Comparison of ENCODE assay signal across 1 cellular context in genomic region chr16:11239644-11240632, GRCh38.
TF ChIP-seq lines count a peak whose summit lies in the region.

No MANE protein-coding gene starts in this region.

TF ChIP-seq in K562, 482 proteins besides CTCF, POLR2A, EP300 and RAD21 (continues in another document):
- TF ChIP-seq TEAD2 (tag; IDR thresholded peaks at IDR 0.05) (no peak), ZNF707 (CRISPR knock-in tag; conservative IDR thresholded peaks at IDR 0.05) (no peak), BACH1 (tag; IDR thresholded peaks at IDR 0.05) (no peak), ETS2 (tag; IDR thresholded peaks at IDR 0.05; ENCODE audit: borderline replicate concordance, poor library complexity, severe bottlenecking) (no peak), SMARCA5 (IDR thresholded peaks at IDR 0.05) (peak; percentile 68; the same call in 1 of the 2 replicates), NELFE (IDR thresholded peaks at IDR 0.05; ENCODE audit: insufficient read depth, insufficient read length) (no peak), TEAD4 (IDR thresholded peaks at IDR 0.05; ENCODE audit: low read length) (no peak), TEAD4 (CRISPR knock-in tag; IDR thresholded peaks at IDR 0.05; ENCODE audit: borderline replicate concordance) (no peak), HOMEZ (CRISPR knock-in tag; IDR thresholded peaks at IDR 0.05) (no peak), CREBBP (IDR thresholded peaks at IDR 0.05; ENCODE audit: low read depth, low read length) (no peak), DLX4 (CRISPR knock-in tag; IDR thresholded peaks at IDR 0.05) (no peak), RBM34 (IDR thresholded peaks at IDR 0.05; ENCODE audit: borderline replicate concordance, insufficient read depth, low read length) (no peak), SRSF1 (IDR thresholded peaks at IDR 0.05; ENCODE audit: low read depth, low read length) (no peak), RBM15 (IDR thresholded peaks at IDR 0.05; ENCODE audit: insufficient read depth, low read length) (no peak), PTRF (tag; IDR thresholded peaks at IDR 0.05) (no peak), ZNF121 (CRISPR knock-in tag; conservative IDR thresholded peaks at IDR 0.05) (peak; percentile 80), ZBTB1 (CRISPR knock-in tag; IDR thresholded peaks at IDR 0.05; ENCODE audit: borderline replicate concordance, low read depth) (no peak), THRAP3 (IDR thresholded peaks at IDR 0.05; ENCODE audit: borderline replicate concordance) (no peak), ETV5 (CRISPR knock-in tag; IDR thresholded peaks at IDR 0.05; ENCODE audit: low read depth) (no peak), NFATC3 (IDR thresholded peaks at IDR 0.05) (no peak), HMG20A (CRISPR knock-in tag; conservative IDR thresholded peaks at IDR 0.05) (no peak), AFF4 (CRISPR knock-in tag; IDR thresholded peaks at IDR 0.05) (no peak), GATA2 (CRISPR knock-in tag; IDR thresholded peaks at IDR 0.05) (no peak), NR4A1 (CRISPR knock-in tag; IDR thresholded peaks at IDR 0.05) (no peak), NR4A1 (tag; IDR thresholded peaks at IDR 0.05) (no peak), MAFG (tag; conservative IDR thresholded peaks at IDR 0.05) (no peak), XRCC3 (IDR thresholded peaks at IDR 0.05) (no peak), HMBOX1 (IDR thresholded peaks at IDR 0.05) (no peak), MLLT1 (IDR thresholded peaks at IDR 0.05) (no peak), CHD2 (IDR thresholded peaks at IDR 0.05; ENCODE audit: low read depth, low read length) (no peak), MED1 (CRISPR knock-in tag; IDR thresholded peaks at IDR 0.05; ENCODE audit: borderline replicate concordance) (no peak), CHD4 (IDR thresholded peaks at IDR 0.05; ENCODE audit: insufficient read depth, insufficient replicate concordance, low read depth, low read length, poor library complexity, severe bottlenecking) (peak; percentile 43), PHF21A (IDR thresholded peaks at IDR 0.05; ENCODE audit: borderline replicate concordance, low read depth) (no peak), CEBPB (tag; IDR thresholded peaks at IDR 0.05) (0 out of 2 replicates have a peak, but pooled peaks have one; percentile 12), FOSL1 (tag; conservative IDR thresholded peaks at IDR 0.05) (no peak), POLR2H (tag; IDR thresholded peaks at IDR 0.05; ENCODE audit: low read depth) (no peak), HMGN3 (IDR thresholded peaks at IDR 0.05; ENCODE audit: borderline replicate concordance, extremely low read depth, insufficient read length, low read depth, low read length) (no peak), RAD51 (IDR thresholded peaks at IDR 0.05; ENCODE audit: borderline replicate concordance, low read depth) (no peak), PHB2 (IDR thresholded peaks at IDR 0.05; ENCODE audit: low read depth) (no peak), GATAD2B (IDR thresholded peaks at IDR 0.05; ENCODE audit: borderline replicate concordance) (no peak), TAF15 (IDR thresholded peaks at IDR 0.05; ENCODE audit: low read depth, low read length) (no peak), PATZ1 (CRISPR knock-in tag; IDR thresholded peaks at IDR 0.05; ENCODE audit: borderline replicate concordance) (no peak), E2F5 (CRISPR knock-in tag; IDR thresholded peaks at IDR 0.05) (no peak), BDP1 (IDR thresholded peaks at IDR 0.05; ENCODE audit: insufficient read depth, insufficient read length) (no peak), RBM14 (IDR thresholded peaks at IDR 0.05; ENCODE audit: borderline replicate concordance, insufficient read depth, low read depth, low read length) (no peak), XRCC5 (IDR thresholded peaks at IDR 0.05; ENCODE audit: low read depth, low read length) (no peak), ZNF347 (CRISPR knock-in tag; IDR thresholded peaks at IDR 0.05; ENCODE audit: low read depth) (no peak), CREB3 (tag; conservative IDR thresholded peaks at IDR 0.05; ENCODE audit: low read depth) (no peak), BHLHE40 (IDR thresholded peaks at IDR 0.05; ENCODE audit: low read length) (no peak), RUNX1 (IDR thresholded peaks at IDR 0.05; ENCODE audit: low read depth) (no peak), ZNF143 (CRISPR knock-in tag; IDR thresholded peaks at IDR 0.05) (no peak), POLR2AphosphoS2 (IDR thresholded peaks at IDR 0.05; ENCODE audit: low read length) (no peak), L3MBTL2 (IDR thresholded peaks at IDR 0.05) (0 out of 2 replicates have a peak, but pooled peaks have one; percentile 3), ZNF699 (CRISPR knock-in tag; IDR thresholded peaks at IDR 0.05; ENCODE audit: insufficient replicate concordance) (no peak), KDM2B (CRISPR knock-in tag; IDR thresholded peaks at IDR 0.05) (no peak), ZNF232 (CRISPR knock-in tag; IDR thresholded peaks at IDR 0.05) (no peak), SREBF1 (IDR thresholded peaks at IDR 0.05; ENCODE audit: borderline replicate concordance, low read depth, low read length) (no peak), CLOCK (CRISPR knock-in tag; IDR thresholded peaks at IDR 0.05; ENCODE audit: borderline replicate concordance) (no peak), BCOR (IDR thresholded peaks at IDR 0.05) (peak; percentile 90), ZBTB34 (CRISPR knock-in tag; IDR thresholded peaks at IDR 0.05) (no peak)
